32 cellular contexts compared by ENCODE assay signal in the genomic region with DNA sequence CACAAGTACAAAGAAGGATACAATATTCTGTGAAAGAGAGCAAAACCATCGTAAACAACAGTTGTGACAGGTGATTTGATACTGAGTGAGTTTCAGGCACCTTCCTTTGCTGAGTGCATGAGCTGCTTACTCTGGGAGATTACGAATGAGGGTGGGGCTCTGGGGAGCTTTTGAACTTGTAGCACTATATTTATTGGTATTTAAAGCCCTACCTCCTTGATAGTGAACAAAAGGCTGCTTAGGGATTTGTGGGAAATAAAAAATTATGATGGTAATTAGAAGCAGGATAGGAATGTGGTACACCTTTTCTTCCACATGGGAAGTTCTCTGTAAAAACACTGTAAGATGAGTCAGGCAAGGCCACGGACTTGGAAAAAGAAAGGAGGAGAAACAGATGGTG.
DNase-seq lines count a peak whose midpoint lies in the region; ATAC-seq and TF ChIP-seq lines count a peak whose summit lies in the region.
"Had no signal": no experiment of that assay in that cellular context is flagged by ENCODE, and none has a peak within 500 bp of the region (broad histone marks: within the 10 kb centered on the region; RNA-seq: fewer than 3 reads in every experiment).

No MANE protein-coding gene starts in this region.

- CTCF ChIA-PET in A673 (lab: Charles Lee): no interaction called here

- H3K27ac ChIP-seq in H9 (ENCODE audit: insufficient read length, low read depth, low read length): no peak overlapping the region
- H3K27ac ChIP-seq in A673 (ENCODE audit: low read depth, low read length, poor library complexity, severe bottlenecking): no peak overlapping the region
- H3K27ac ChIP-seq: BLaER1, cardiac muscle cell, gastrocnemius medialis, HL-60, prostate gland, SJSA1, stomach, vagina had no signal

- H4K91ac ChIP-seq in H9 (ENCODE audit: insufficient read length, low read depth, low read length): no peak overlapping the region

- H3K4me3 ChIP-seq in A673 (ENCODE audit: low read depth, low read length, poor library complexity, severe bottlenecking): no peak overlapping the region
- H3K4me3 ChIP-seq: BLaER1, cardiac muscle cell, gastrocnemius medialis, GM23338, mucosa of descending colon, prostate gland, SJSA1, stomach, vagina had no signal

- no peak overlapping the region for H2BK12ac ChIP-seq in H9 (ENCODE audit: insufficient read length, low read depth, low read length)

- H2BK15ac ChIP-seq in H9 (ENCODE audit: low read depth, low read length): no peak overlapping the region

- no peak overlapping the region for H4K5ac ChIP-seq in H9 (ENCODE audit: insufficient read length, low read depth, low read length)

- H3K27me3 ChIP-seq in H9 (ENCODE audit: insufficient read depth, low read length) (no peaks in the 10 kb centered on the region), A673 (replicated peaks; ENCODE audit: insufficient read depth, low read depth, low read length, poor library complexity) (peaks cover 39% of the 10 kb centered on the region)
- H3K27me3 ChIP-seq: BLaER1, cardiac muscle cell, gastrocnemius medialis, stomach, vagina had no signal

- no peak overlapping the region for H2BK20ac ChIP-seq in H9 (ENCODE audit: low read depth, low read length, poor library complexity, severe bottlenecking)

- H3K79me1 ChIP-seq in H9 (ENCODE audit: insufficient read depth, low read depth, low read length, poor library complexity, severe bottlenecking): no peaks in the 10 kb centered on the region

- H3K23ac ChIP-seq in H9 (ENCODE audit: insufficient read length, low read depth, low read length): no peak overlapping the region

- DNase-seq in DMS53 treated with DMSO at 0.1 percent for 48 hours (lab: John Stamatoyannopoulos, UW; ENCODE audit: unreplicated experiment) (peak; percentile 81), NCI-H2171 treated with DMSO at 0.1 percent for 48 hours (lab: John Stamatoyannopoulos, UW) (peak; percentile 98), SHP77 treated with DMSO at 0.1 percent for 48 hours (lab: John Stamatoyannopoulos, UW) (peak; percentile 36), H9 (no peak), A673 (ENCODE audit: low spot score) (no peak)
- DNase-seq: activated CD4-positive, alpha-beta T cell treated with anti-CD3 and anti-CD28 coated beads, Interleukin-2, amount 10 ng/mL, durations not matched to agents 7 days and 5 days; amygdala; DND-41; effector CD4-positive, alpha-beta T cell; gastrocnemius medialis; GF-D8; Kasumi-1; left cardiac atrium; mucosa of descending colon; natural killer cell; occipital lobe; stimulated activated CD4-positive, alpha-beta T cell treated with anti-CD3 and anti-CD28 coated beads, Interleukin-12 subunit alpha, Interleukin-12 subunit beta, amount 100 ng/mL, for 4 hours; stimulated activated CD4-positive, alpha-beta T cell treated with anti-CD3 and anti-CD28 coated beads, Interleukin-4, amount 100 ng/mL, for 1 hour; stomach; T1000 had no signal

- H3K56ac ChIP-seq in H9 (ENCODE audit: insufficient read length, low read depth, low read length): no peak overlapping the region

- intact Hi-C loops in A673 (cut with micrococcal nuclease; ENCODE audit: unreplicated experiment): no loop called here

- H3K9me3 Mint-ChIP-seq in nephron (no peaks in the 10 kb centered on the region), H9 (no peaks in the 10 kb centered on the region)
- H3K9me3 Mint-ChIP-seq: activated CD4-positive, alpha-beta T cell treated with anti-CD3 and anti-CD28 coated beads, Interleukin-2, amount 10 ng/mL, durations not matched to agents 7 days and 5 days; GM23338 had no signal

- H3K27me3 Mint-ChIP-seq in nephron (ENCODE audit: low read depth): no peaks in the 10 kb centered on the region
- peaks cover 2% of the 10 kb centered on the region; the same call in 1 of the 2 replicates for H3K27me3 Mint-ChIP-seq in H9 (ENCODE audit: low read depth)
- H3K27me3 Mint-ChIP-seq: activated CD4-positive, alpha-beta T cell treated with anti-CD3 and anti-CD28 coated beads, Interleukin-2, amount 10 ng/mL, durations not matched to agents 7 days and 5 days had no signal

- TF ChIP-seq CTCF in nephron (IDR thresholded peaks at IDR 0.05; ENCODE audit: unreplicated experiment in 3 of 3) (no peak), H9 (conservative IDR thresholded peaks at IDR 0.05) (no peak), A673 (conservative IDR thresholded peaks at IDR 0.05; ENCODE audit: low read depth, low read length) (no peak)

- no peak overlapping the region for H2AFZ ChIP-seq in H9 (ENCODE audit: low read length)
- H2AFZ ChIP-seq: GM23338 had no signal

- no peak overlapping the region for H2BK5ac ChIP-seq in H9 (ENCODE audit: insufficient read length, low read length)

- H3K9ac ChIP-seq in H9 (ENCODE audit: extremely low read depth, insufficient read length, low read length): no peak overlapping the region
- H3K9ac ChIP-seq: BLaER1 had no signal

- H3K9me3 ChIP-seq in H9 (ENCODE audit: control insufficient read depth, low read depth, low read length) (no peaks in the 10 kb centered on the region), A673 (ENCODE audit: low read depth, low read length, poor library complexity, severe bottlenecking) (no peaks in the 10 kb centered on the region)
- H3K9me3 ChIP-seq: BLaER1, gastrocnemius medialis, mucosa of descending colon, prostate gland, SJSA1, stomach, vagina had no signal

- no peak overlapping the region for H3K4me3 Mint-ChIP-seq in nephron
- H3K4me3 Mint-ChIP-seq in H9: no peak overlapping the region
- H3K4me3 Mint-ChIP-seq: activated CD4-positive, alpha-beta T cell treated with anti-CD3 and anti-CD28 coated beads, Interleukin-2, amount 10 ng/mL, durations not matched to agents 7 days and 5 days; GM23338; natural killer cell; WTC11 had no signal

- no peak overlapping the region for H3K18ac ChIP-seq in H9 (ENCODE audit: insufficient read length, low read depth, low read length)

- no TSS peak for BruUV-seq in A673 (replicated peaks; lab: Mats Ljungman, UMichigan)

- H3K4me1 Mint-ChIP-seq in nephron (peaks cover 18% of the 10 kb centered on the region), H9 (0 out of 4 replicates have a peak, but pooled peaks cover 0 to 3% of the 10 kb centered on the region in 2 experiments)
- H3K4me1 Mint-ChIP-seq: activated CD4-positive, alpha-beta T cell treated with anti-CD3 and anti-CD28 coated beads, Interleukin-2, amount 10 ng/mL, durations not matched to agents 7 days and 5 days; GM23338; natural killer cell; WTC11 had no signal

- H4K8ac ChIP-seq in H9 (replicated peaks; ENCODE audit: insufficient read length, low read depth, low read length): no peak overlapping the region

- H3K36me3 Mint-ChIP-seq in nephron (ENCODE audit: low read depth) (no peaks in the 10 kb centered on the region), H9 (ENCODE audit: insufficient read depth in 1 of 3, low read depth in 3 of 3) (no peaks in the 10 kb centered on the region)
- H3K36me3 Mint-ChIP-seq: activated naive CD4-positive, alpha-beta T cell treated with anti-CD3 and anti-CD28 coated beads, Interleukin-2, amount 50 U/mL, for 72 hours; natural killer cell; WTC11 had no signal

- H3K4ac ChIP-seq in H9 (ENCODE audit: low read depth, low read length): no peak overlapping the region

- POLR2A ChIA-PET in A673 (lab: Charles Lee; ENCODE audit: low non-redundant PET): no interaction called here

- H3K27ac Mint-ChIP-seq in nephron (peak overlapping the region; percentile 5 to 53 (median 16)), H9 (no peak overlapping the region)
- H3K27ac Mint-ChIP-seq: activated CD4-positive, alpha-beta T cell treated with anti-CD3 and anti-CD28 coated beads, Interleukin-2, amount 10 ng/mL, durations not matched to agents 7 days and 5 days; activated naive CD4-positive, alpha-beta T cell treated with anti-CD3 and anti-CD28 coated beads, Interleukin-2, amount 50 U/mL, for 72 hours; GM23338; natural killer cell; WTC11 had no signal

- no CpG with 5 or more reads among the region's 3 CpGs for WGBS in H9 (ENCODE audit: extremely low coverage, insufficient read length, low lambda C conversion rate)

- H3K79me2 ChIP-seq in H9 (ENCODE audit: insufficient read depth, low read length): no peaks in the 10 kb centered on the region

- H3K4me2 ChIP-seq in H9 (ENCODE audit: insufficient read depth, insufficient read length, low read length): no peak overlapping the region
- H3K4me2 ChIP-seq: BLaER1, GM23338 had no signal

- ATAC-seq in HG02970 (IDR thresholded peaks at IDR 0.05; ENCODE audit: low FRiP score, unreplicated experiment): no peak
- ATAC-seq: activated naive CD4-positive, alpha-beta T cell treated with anti-CD3 and anti-CD28 coated beads, Interleukin-2, amount 50 U/mL, for 72 hours; gastrocnemius medialis; GM23338; left cardiac atrium; mucosa of descending colon; natural killer cell; sciatic nerve; WTC11 had no signal

- no peak overlapping the region for H3K14ac ChIP-seq in H9 (ENCODE audit: insufficient read depth, low read length)

- no peak overlapping the region for H2AK5ac ChIP-seq in H9 (ENCODE audit: insufficient read length, low read length)

- H3K4me1 ChIP-seq in H9 (ENCODE audit: insufficient read depth, low read length) (no peaks in the 10 kb centered on the region; the same call in 1 of the 2 replicates), A673 (ENCODE audit: insufficient read depth, low read length, poor library complexity, severe bottlenecking) (no peaks in the 10 kb centered on the region)
- H3K4me1 ChIP-seq: BLaER1, gastrocnemius medialis, prostate gland, SJSA1, stomach, vagina had no signal

- H3K23me2 ChIP-seq in H9 (ENCODE audit: insufficient read length, low read depth, low read length, poor library complexity, severe bottlenecking): no peaks in the 10 kb centered on the region

- no peak overlapping the region for H3T11ph ChIP-seq in H9 (ENCODE audit: low read length)

- no peaks in the 10 kb centered on the region for H4K20me1 ChIP-seq in H9 (ENCODE audit: control insufficient read depth, insufficient read depth, insufficient read length)
- H4K20me1 ChIP-seq: BLaER1 had no signal

- H2BK120ac ChIP-seq in H9 (ENCODE audit: low read depth, low read length, poor library complexity, severe bottlenecking): no peak overlapping the region

- H3K36me3 ChIP-seq in A673 (ENCODE audit: insufficient read depth, low read length, poor library complexity, severe bottlenecking): no peaks in the 10 kb centered on the region
- H3K36me3 ChIP-seq: BLaER1, cardiac muscle cell, gastrocnemius medialis, prostate gland, SJSA1, stomach, vagina had no signal

Comparison
In these comparisons a context has a peak if more than half of its experiments do, and no peak if none do; other contexts are left out.
1. DNase-seq: peak in DMS53 treated with DMSO at 0.1 percent for 48 hours (single experiment), NCI-H2171 treated with DMSO at 0.1 percent for 48 hours (single experiment) and SHP77 treated with DMSO at 0.1 percent for 48 hours (single experiment); none in H9 (single experiment) and A673 (single experiment).
2. H3K27ac Mint-ChIP-seq: peak in nephron (3 of 3); none in H9 (0 of 3).